ENCODE assay signal across 9 cellular contexts in genomic region chr11:119030029-119030328, GRCh38. TPM values are rescaled to one million over a fixed set of nuclear protein-coding genes. Genes with fewer than 3 reads are reported as not detected.
DNase-seq lines count a peak whose midpoint lies in the region; ATAC-seq, FAIRE-seq and TF ChIP-seq lines count a peak whose summit lies in the region.
"Had no signal": no experiment of that assay in that cellular context is flagged by ENCODE, and none has a peak within 500 bp of the region (broad histone marks: within the 10 kb centered on the region; RNA-seq: fewer than 3 reads in every experiment).

No MANE protein-coding gene starts in this region.

- intact Hi-C loops in heart right ventricle (cut with DNase I) (loop anchor here in 1 of 10 donors (2.0 kb wide), 1 partner anchor 65 kb away; a partner anchor contains a TSS), cardiac septum (cut with DNase I) (loop anchor here (1.0 kb wide), 1 partner anchor 12 kb away; the partner anchor contains the start of genes RPS25 and TRAPPC4), left colon (cut with DNase I, micrococcal nuclease) (no loop called here)

- TF ChIP-seq POLR2A in GM12891 (IDR thresholded peaks at IDR 0.05; ENCODE audit: low read depth, low read length), result no peak

- peaks cover 0 to 30% (median 0%) of the 10 kb centered on the region in 9 donors for H3K36me3 ChIP-seq in heart right ventricle
- H3K36me3 ChIP-seq in bronchial epithelial cell (ENCODE audit: control insufficient read depth, insufficient read depth, low read length), result peaks cover 3% of the 10 kb centered on the region
- peaks cover 6 to 23% of the 10 kb centered on the region in 2 donors for H3K36me3 ChIP-seq in muscle layer of duodenum (ENCODE audit: control insufficient read depth in 1 of 2, insufficient read depth in 2 of 2, low read length in 2 of 2)

- 7% methylated on average over 13 of the region's 13 CpGs for WGBS in heart right ventricle, 2 donors

- H3K9me3 ChIP-seq in heart right ventricle (no peaks in the 10 kb centered on the region), muscle layer of duodenum (ENCODE audit: control insufficient read depth in 1 of 2, low read length in 2 of 2) (no peaks in the 10 kb centered on the region)

- FAIRE-seq in bronchial epithelial cell (lab: Jason Lieb, UNC) (no peak), GM12891 (lab: Jason Lieb, UNC) (no peak)
- FAIRE-seq: endometrium had no signal

- no peak for TF ChIP-seq CTCF in heart right ventricle (IDR thresholded peaks at IDR 0.05)
- TF ChIP-seq CTCF in bronchial epithelial cell (IDR thresholded peaks at IDR 0.05; ENCODE audit: insufficient read depth, low read length, severe bottlenecking), result no peak

- H3K27me3 ChIP-seq in heart right ventricle, result no peaks in the 10 kb centered on the region
- no peaks in the 10 kb centered on the region for H3K27me3 ChIP-seq in bronchial epithelial cell (ENCODE audit: control insufficient read depth, insufficient read depth, low read length)
- H3K27me3 ChIP-seq in muscle layer of duodenum (ENCODE audit: low read depth, low read length), result no peaks in the 10 kb centered on the region

- H3K4me1 ChIP-seq in heart right ventricle, result peaks cover 9 to 37% (median 29%) of the 10 kb centered on the region in 9 donors
- H3K4me1 ChIP-seq in muscle layer of duodenum (ENCODE audit: control insufficient read depth in 1 of 2, insufficient read depth in 2 of 2, low read length in 2 of 2), result peaks cover 0 to 12% of the 10 kb centered on the region in 2 donors

- ATAC-seq in heart right ventricle (peak in 1 of 8 donors; percentile 45), HG03521 (IDR thresholded peaks at IDR 0.05; ENCODE audit: unreplicated experiment) (peak; percentile 8), GM18858 (IDR thresholded peaks at IDR 0.05; ENCODE audit: unreplicated experiment) (no peak), left colon (no peak)

- peak overlapping the region in 9 of 10 donors; percentile 30 to 86 (median 73) for H3K27ac ChIP-seq in heart right ventricle
- H3K27ac ChIP-seq in muscle layer of duodenum (ENCODE audit: low read length), result peak overlapping the region; percentile 35

- H3K4me3 ChIP-seq in heart right ventricle (peak overlapping the region; percentile 67 to 89 (median 80)), bronchial epithelial cell (ENCODE audit: low read depth, low read length) (peak overlapping the region; percentile 64), muscle layer of duodenum (ENCODE audit: low read depth in 1 of 2, low read length in 2 of 2) (peak overlapping the region; percentile 76 to 88)

- DNase-seq in heart right ventricle, result no peak
- DNase-seq in cardiac septum (ENCODE audit: low spot score), result no peak
- DNase-seq in bronchial epithelial cell (ENCODE audit: low read depth), result no peak
- DNase-seq in GM12891 (ENCODE audit: insufficient read length, low spot score), result no peak
- no peak for DNase-seq in left colon

TF ChIP-seq in GM12891, 5 proteins besides CTCF, POLR2A, EP300 and RAD21:
- TF ChIP-seq SPI1 (IDR thresholded peaks at IDR 0.05; ENCODE audit: low read depth, low read length), result no peak
- TF ChIP-seq TAF1 (IDR thresholded peaks at IDR 0.05; ENCODE audit: low read depth, low read length), result no peak
- TF ChIP-seq POU2F2 (IDR thresholded peaks at IDR 0.05; ENCODE audit: low read depth, low read length), result no peak
- no peak for TF ChIP-seq PAX5 (IDR thresholded peaks at IDR 0.05; ENCODE audit: insufficient read depth, low read length, severe bottlenecking)

RNA-seq across cellular contexts. Expression of gene SLC37A4, which starts 0.7 kb away (rescaled TPM):
- total RNA-seq in heart right ventricle (10 to 100 TPM in 1 of 10 donors, 1 to 10 TPM in 9; 3.8 to 12.0 (median 6.5) TPM), cardiac septum (3.9 TPM), bronchial epithelial cell (9.9 and 11.6 TPM in 2 replicates), left colon (10 to 100 TPM; 43.0 to 59.9 TPM)
- 10 to 100 TPM in 1 of 2 donors, 1 to 10 TPM in 1; 7.6 to 11.1 TPM for polyA plus RNA-seq in heart right ventricle
- 14.7 TPM for polyA plus RNA-seq in GM12891 (2012; ENCODE audit: low read depth, missing spikeins)

RNA-seq across cellular contexts. Expression of gene TRAPPC4, which starts 11.4 kb away (rescaled TPM):
- 10 to 100 TPM; 29.5 to 51.4 (median 37.5) TPM for total RNA-seq in heart right ventricle
- 10 to 100 TPM; 14.6 to 95.1 TPM for polyA plus RNA-seq in heart right ventricle
- 42.4 TPM for total RNA-seq in cardiac septum
- 115 and 123 TPM in 2 replicates for total RNA-seq in bronchial epithelial cell
- 69.5 TPM for polyA plus RNA-seq in GM12891 (2012; ENCODE audit: low read depth, missing spikeins)
- 10 to 100 TPM; 65.1 to 72.8 TPM for total RNA-seq in left colon

RNA-seq across cellular contexts. Expression of gene RPS25, which starts 11.8 kb away (rescaled TPM):
- total RNA-seq in heart right ventricle (100 to 1,000 TPM; 743 to 915 (median 823) TPM), cardiac septum (572 TPM), bronchial epithelial cell (529 and 1,126 TPM in 2 replicates), left colon (100 to 1,000 TPM; 652 to 750 TPM)
- 1,000 to 10,000 TPM; 1,404 to 1,607 TPM for polyA plus RNA-seq in heart right ventricle
- polyA plus RNA-seq in GM12891 (2012; ENCODE audit: low read depth, missing spikeins), result 4,068 TPM

RNA-seq across cellular contexts. Expression of gene HYOU1, which starts 27.0 kb away (rescaled TPM):
- total RNA-seq in heart right ventricle (10 to 100 TPM; 45.0 to 96.4 (median 64.4) TPM), cardiac septum (90.7 TPM), bronchial epithelial cell (292 and 301 TPM in 2 replicates), left colon (100 to 1,000 TPM; 107 to 138 TPM)
- 100 to 1,000 TPM in 1 of 2 donors, 10 to 100 TPM in 1; 33.0 to 179 TPM for polyA plus RNA-seq in heart right ventricle
- polyA plus RNA-seq in GM12891 (2012; ENCODE audit: low read depth, missing spikeins), result 63.6 TPM

RNA-seq across cellular contexts. Expression of gene CENATAC, which starts 32.0 kb away (rescaled TPM):
- total RNA-seq in heart right ventricle, result 10 to 100 TPM in 7 of 10 donors, 1 to 10 TPM in 3; 7.8 to 13.5 (median 11.3) TPM
- 10 to 100 TPM in 1 of 2 donors, 1 to 10 TPM in 1; 8.2 to 85.2 TPM for polyA plus RNA-seq in heart right ventricle
- 15.0 TPM for total RNA-seq in cardiac septum
- 21.3 and 22.5 TPM in 2 replicates for total RNA-seq in bronchial epithelial cell
- 7.1 TPM for polyA plus RNA-seq in GM12891 (2012; ENCODE audit: low read depth, missing spikeins)
- total RNA-seq in left colon, result 10 to 100 TPM; 22.7 to 28.5 TPM
